Comparison of ENCODE assay signal across 1 cellular context in genomic region chr11:112297248-112297866, GRCh38.
TF ChIP-seq lines count a peak whose summit lies in the region.

No MANE protein-coding gene starts in this region.

TF ChIP-seq in IMR-90, 13 proteins besides CTCF, POLR2A, EP300 and RAD21 (continued from another document):
- no peak for TF ChIP-seq RFX5 (IDR thresholded peaks at IDR 0.05; ENCODE audit: low read depth, low read length)
